8 cellular contexts compared by ENCODE assay signal in genomic region chr3:30658328-30659052, GRCh38. TPM values are rescaled to one million over a fixed set of nuclear protein-coding genes. Genes with fewer than 3 reads are reported as not detected.
DNase-seq lines count a peak whose midpoint lies in the region; ATAC-seq, FAIRE-seq and TF ChIP-seq lines count a peak whose summit lies in the region.

No MANE protein-coding gene starts in this region.

- H3K27me3 Mint-ChIP-seq in T-cell: no peaks in the 10 kb centered on the region
- no peaks in the 10 kb centered on the region for H3K27me3 Mint-ChIP-seq in mesothelial cell of epicardium (ENCODE audit: low read depth)

- peaks cover 67% of the 10 kb centered on the region; the same call in 1 of the 2 replicates for H4K20me1 ChIP-seq in BLaER1

- peaks cover 100% of the 10 kb centered on the region for H3K4me1 ChIP-seq in BLaER1

- peak overlapping the region; percentile 95 to 96 for H3K27ac Mint-ChIP-seq in T-cell
- peak overlapping the region; percentile 40 for H3K27ac Mint-ChIP-seq in mesothelial cell of epicardium

- POLR2A ChIA-PET in T-cell (lab: Charles Lee): interaction anchor here (0.6 to 1.5 kb wide), 17 partner anchors 11 to 66 kb away, joined by 3 to 15 read pairs (median 3); no protein-coding TSS in a partner anchor

- peak overlapping the region; percentile 62 for H3K9ac ChIP-seq in BLaER1

- no peak for FAIRE-seq in H54 (lab: Jason Lieb, UNC)

- TF ChIP-seq CTCF in GM20000 (IDR thresholded peaks at IDR 0.05; ENCODE audit: extremely low read depth, missing control alignments): no peak
- no peak for TF ChIP-seq CTCF in mesothelial cell of epicardium (IDR thresholded peaks at IDR 0.05; ENCODE audit: unreplicated experiment)
- no peak for TF ChIP-seq CTCF in lower leg skin (IDR thresholded peaks at IDR 0.05)

- peaks cover 97 to 99% (median 97%) of the 10 kb centered on the region in 3 donors for H3K4me1 Mint-ChIP-seq in T-cell
- H3K4me1 Mint-ChIP-seq in mesothelial cell of epicardium: peaks cover 26% of the 10 kb centered on the region

- H3K36me3 Mint-ChIP-seq in T-cell: peaks cover 65% of the 10 kb centered on the region
- H3K36me3 Mint-ChIP-seq in mesothelial cell of epicardium: peaks cover 10% of the 10 kb centered on the region

- CTCF ChIA-PET in T-cell (lab: Charles Lee): interaction anchor here (0.5 to 2.7 kb wide), 18 partner anchors 9 to 309 kb away, joined by 3 to 14 read pairs (median 4); partner anchors contain the start of gene TGFBR2 (in 1 of the 2)

- WGBS in lower leg skin, 2 donors: 31 to 39% methylated on average over 9 of the region's 9 CpGs

- intact Hi-C loops in lower leg skin (cut with DNase I; ENCODE audit: low total_unique reads): no loop called here

- H3K27me3 ChIP-seq in BLaER1: no peaks in the 10 kb centered on the region

- peaks cover 73% of the 10 kb centered on the region for H3K36me3 ChIP-seq in BLaER1

- TF ChIP-seq POLR2A in H54 (IDR thresholded peaks at IDR 0.05; ENCODE audit: low read depth, low read length): no peak
- no peak for TF ChIP-seq POLR2A in lower leg skin (IDR thresholded peaks at IDR 0.05)

- ATAC-seq in HG03521 (IDR thresholded peaks at IDR 0.05; ENCODE audit: unreplicated experiment) (peak; percentile 83), T-cell (replicated peaks in 1 of 4) (peak; percentile 58 to 72 (median 68))

- H3K4me3 ChIP-seq in BLaER1: peak overlapping the region; percentile 34; the same call in 1 of the 2 replicates
- H3K4me3 ChIP-seq in lower leg skin (ENCODE audit: low read depth, poor library complexity, severe bottlenecking): no peak overlapping the region

- peak overlapping the region; percentile 87 for H3K27ac ChIP-seq in BLaER1

- H3K4me2 ChIP-seq in BLaER1: peak overlapping the region; percentile 79

- H3K4me3 Mint-ChIP-seq in T-cell (peak overlapping the region; percentile 58 to 76 (median 62)), mesothelial cell of epicardium (no peak overlapping the region)

- H3K9me3 Mint-ChIP-seq in T-cell: no peaks in the 10 kb centered on the region
- no peaks in the 10 kb centered on the region for H3K9me3 Mint-ChIP-seq in mesothelial cell of epicardium

- no peaks in the 10 kb centered on the region for H3K9me3 ChIP-seq in BLaER1

- DNase-seq in GM20000 (ENCODE audit: low spot score): peak; percentile 22
- peak in 30 of 34 experiments; percentile 28 to 78 (median 47) for DNase-seq in T-cell
- peak; percentile 86 for DNase-seq in dermis blood vessel endothelial cell
- no peak for DNase-seq in mesothelial cell of epicardium (ENCODE audit: low spot score in 2 of 2, unreplicated experiment in 2 of 2)
- DNase-seq in H54 (ENCODE audit: insufficient read length, low spot score): no peak
- DNase-seq in lower leg skin (ENCODE audit: low spot score in 2 of 2): no peak

RNA-seq across cellular contexts. Expression of gene TGFBR2, which starts 52.1 kb away (rescaled TPM):
- total RNA-seq in T-cell: 100 to 1,000 TPM; 114 to 145 (median 127) TPM
- total RNA-seq in dermis blood vessel endothelial cell: 632 and 715 TPM in 2 replicates
- total RNA-seq in mesothelial cell of epicardium: 14.6 to 15.8 TPM (median 15.6 TPM) in 3 replicates
- 100 to 1,000 TPM in 1 of 4 donors, 10 to 100 TPM in 3; 57.8 to 109 (median 71.4) TPM for total RNA-seq in lower leg skin

Comparison
In these comparisons a context has a peak if more than half of its experiments do, and no peak if none do; other contexts are left out.
1. DNase-seq: peak in GM20000 (single experiment), T-cell (30 of 34) and dermis blood vessel endothelial cell (single experiment); none in mesothelial cell of epicardium (0 of 2), H54 (single experiment) and lower leg skin (0 of 2).